Comparison of ENCODE assay signal across 24 cellular contexts in genomic region chr18:40452599-40452998, GRCh38.
"Had no signal": no experiment of that assay in that cellular context is flagged by ENCODE, and none has a peak within 500 bp of the region (broad histone marks: within the 10 kb centered on the region; RNA-seq: fewer than 3 reads in every experiment).

No MANE protein-coding gene starts in this region.

- FAIRE-seq: keratinocyte had no signal

- H3K36me3 ChIP-seq: left ventricle myocardium inferior, right atrium auricular region, right lobe of liver, tibial nerve, uterus had no signal

- H3K4me1 ChIP-seq: left ventricle myocardium inferior, parathyroid adenoma, psoas muscle, right atrium auricular region, right lobe of liver, tibial nerve, uterus had no signal

- H2AFZ ChIP-seq: parathyroid adenoma had no signal

- H3K27me3 ChIP-seq: right atrium auricular region, right lobe of liver, tibial nerve, uterus had no signal

- H3K9me3 ChIP-seq: left ventricle myocardium inferior, mucosa of descending colon, psoas muscle, right atrium auricular region, right lobe of liver, tibial nerve, uterus had no signal

- H3K4me2 ChIP-seq: smooth muscle cell had no signal

- DNase-seq: hippocampal formation; left ventricle myocardium inferior; midbrain; mucosa of descending colon; naive thymus-derived CD4-positive, alpha-beta T cell; nucleus accumbens; psoas muscle; right lobe of liver; stimulated activated CD4-positive, alpha-beta T cell treated with anti-CD3 and anti-CD28 coated beads, Interleukin-1b, Interleukin-23, amount 100 ng/mL, for 48 hours; stimulated activated CD4-positive, alpha-beta T cell treated with anti-CD3 and anti-CD28 coated beads, Interleukin-2, amount 100 ng/mL, for 48 hours; stimulated activated CD4-positive, alpha-beta T cell treated with anti-CD3 and anti-CD28 coated beads, Interleukin-4, amount 100 ng/mL, for 4 hours; stimulated activated CD8-positive, alpha-beta memory T cell treated with anti-CD3 and anti-CD28 coated beads, Interleukin-4, amount 100 ng/mL, for 48 hours; stimulated activated naive CD4-positive, alpha-beta T cell treated with Interleukin-2 at 50 U/mL for 16 hours; stimulated activated naive CD8-positive, alpha-beta T cell treated with anti-CD3 and anti-CD28 coated beads, Interleukin-15, amount 100 ng/mL, for 72 hours; substantia nigra; uterus had no signal

- H3K9ac ChIP-seq: parathyroid adenoma had no signal

- H3K4me3 ChIP-seq: left ventricle myocardium inferior, lung, mucosa of descending colon, psoas muscle, right atrium auricular region, right lobe of liver, smooth muscle cell, tibial nerve, uterus had no signal

- ATAC-seq: mucosa of descending colon; naive thymus-derived CD4-positive, alpha-beta T cell; natural killer cell treated with Interleukin-12 subunit alpha and Interleukin-12 subunit beta and Interleukin-15 and Interleukin-18, amount 100 ng/mL, for 72 hours; psoas muscle; right lobe of liver; stimulated activated memory B cell treated with anti-CD40 and anti-IgM and Interleukin-4, amounts not matched to agents 10 μg/mL and 1 μg/mL and 100 μg/mL, for 72 hours; stimulated activated naive CD8-positive, alpha-beta T cell treated with anti-CD3 and anti-CD28 coated beads, Interleukin-15, amount 100 ng/mL, for 72 hours had no signal

- H3K27ac ChIP-seq: left ventricle myocardium inferior, parathyroid adenoma, psoas muscle, right atrium auricular region, right lobe of liver, tibial nerve, uterus had no signal
